18 cellular contexts compared by ENCODE assay signal in genomic region chr6:16102208-16102607, GRCh38. TPM values are rescaled to one million over a fixed set of nuclear protein-coding genes. Genes with fewer than 3 reads are reported as not detected.
A peak's percentile ranks its signal among the peaks of the same experiment; 100 is the strongest.
DNase-seq lines count a peak whose midpoint lies in the region; ATAC-seq, FAIRE-seq and TF ChIP-seq lines count a peak whose summit lies in the region.
"Had no signal": no experiment of that assay in that cellular context is flagged by ENCODE, and none has a peak within 500 bp of the region (broad histone marks: within the 10 kb centered on the region; RNA-seq: fewer than 3 reads in every experiment).

No MANE protein-coding gene starts in this region.

- H3K27ac ChIP-seq in hepatocyte (peak overlapping the region; percentile 10), pancreas (peak overlapping the region in 1 of 4 donors; percentile 8)
- H3K27ac ChIP-seq: SK-N-MC had no signal

- H3K4me3 ChIP-seq in hepatocyte, result no peak overlapping the region
- H3K4me3 ChIP-seq in pancreas, result no peak overlapping the region
- H3K4me3 ChIP-seq: SK-N-MC had no signal

- no peak for FAIRE-seq in pancreas (lab: Jason Lieb, UNC)
- FAIRE-seq: A204.1, GM12892 had no signal

- H3K27me3 ChIP-seq in hepatocyte, result no peaks in the 10 kb centered on the region
- no peaks in the 10 kb centered on the region for H3K27me3 ChIP-seq in pancreas
- H3K27me3 ChIP-seq: BE2C had no signal

- no peaks in the 10 kb centered on the region for H3K79me2 ChIP-seq in hepatocyte

- peak overlapping the region; percentile 1 for H2AFZ ChIP-seq in hepatocyte

- peak in 3 of 4 donors; percentile 57 to 87 (median 79) for ATAC-seq in pancreas
- ATAC-seq: PC-3 had no signal

- TF ChIP-seq CTCF in hepatocyte (IDR thresholded peaks at IDR 0.05; ENCODE audit: poor library complexity) (no peak), pancreas (IDR thresholded peaks at IDR 0.05) (no peak)

- intact Hi-C loops in pancreas (cut with DNase I), result no loop called here

- H3K9me2 ChIP-seq in hepatocyte (replicated peaks; ENCODE audit: insufficient read depth), result no peaks in the 10 kb centered on the region

- H3K9me3 ChIP-seq in hepatocyte (ENCODE audit: low read depth), result no peaks in the 10 kb centered on the region
- no peaks in the 10 kb centered on the region for H3K9me3 ChIP-seq in pancreas
- H3K9me3 ChIP-seq: BE2C had no signal

- no peaks in the 10 kb centered on the region for H4K20me1 ChIP-seq in hepatocyte (ENCODE audit: insufficient read depth, poor library complexity, severe bottlenecking)

- no peaks in the 10 kb centered on the region for H3K36me3 ChIP-seq in hepatocyte (replicated peaks; ENCODE audit: insufficient read depth, low read depth)
- H3K36me3 ChIP-seq in pancreas, result no peaks in the 10 kb centered on the region
- H3K36me3 ChIP-seq: BE2C had no signal

- peak; percentile 69 for DNase-seq in DMS53 (lab: John Stamatoyannopoulos, UW)
- DNase-seq in NCI-H69 (lab: John Stamatoyannopoulos, UW), result peak; percentile 80
- no peak for DNase-seq in hepatocyte (ENCODE audit: low spot score)
- peak in 1 of 6 donors; percentile 18 for DNase-seq in pancreas
- no peak for DNase-seq in pons (ENCODE audit: low spot score)
- no peak for DNase-seq in SIG-M5 treated with dmso at 0.1 percent for 504 hours (lab: John Stamatoyannopoulos, UW; ENCODE audit: unreplicated experiment)
- DNase-seq in NCI-H2171 treated with DMSO at 0.1 percent for 48 hours (lab: John Stamatoyannopoulos, UW), result no peak
- DNase-seq: BE2C; CD4-positive, CD25-positive, alpha-beta regulatory T cell; COR-L47; NCI-H1417 treated with DMSO at 0.1 percent for 48 hours; NCI-H2029 treated with DMSO at 0.1 percent for 48 hours; NCI-H446 treated with DMSO at 0.1 percent for 48 hours; NCI-H82; PC-3 had no signal

- WGBS in hepatocyte (ENCODE audit: low lambda C conversion rate, missing lambda C conversion rate), result 28% methylated on average over 3 of the region's 3 CpGs
- 37 to 44% methylated on average over 3 of the region's 3 CpGs for WGBS in pancreas, 2 donors

- H3K4me2 ChIP-seq in hepatocyte, result no peak overlapping the region

- H3K4me1 ChIP-seq in hepatocyte (ENCODE audit: insufficient read depth), result peaks cover 15% of the 10 kb centered on the region
- peaks cover 0 to 12% (median 0%) of the 10 kb centered on the region in 3 donors for H3K4me1 ChIP-seq in pancreas

RNA-seq across cellular contexts. Expression of gene MYLIP, which starts 26.7 kb away (rescaled TPM):
- total RNA-seq in hepatocyte (69.4 and 76.0 TPM in 2 replicates), pancreas (10 to 100 TPM; 10.5 to 20.2 (median 12.0) TPM)
- polyA plus RNA-seq in hepatocyte (85.7 and 86.5 TPM in 2 replicates), pancreas (10 to 100 TPM in 1 of 2 donors, 1 to 10 TPM in 1; 6.6 to 16.0 TPM)

Comparison
In these comparisons a context has a peak if more than half of its experiments do, and no peak if none do; other contexts are left out.
1. DNase-seq: peak in DMS53 (single experiment) and NCI-H69 (single experiment); none in hepatocyte (single experiment), pons (single experiment), SIG-M5 treated with dmso at 0.1 percent for 504 hours (single experiment) and NCI-H2171 treated with DMSO at 0.1 percent for 48 hours (single experiment).